Comparison of ENCODE assay signal across 9 cellular contexts in the genomic region with DNA sequence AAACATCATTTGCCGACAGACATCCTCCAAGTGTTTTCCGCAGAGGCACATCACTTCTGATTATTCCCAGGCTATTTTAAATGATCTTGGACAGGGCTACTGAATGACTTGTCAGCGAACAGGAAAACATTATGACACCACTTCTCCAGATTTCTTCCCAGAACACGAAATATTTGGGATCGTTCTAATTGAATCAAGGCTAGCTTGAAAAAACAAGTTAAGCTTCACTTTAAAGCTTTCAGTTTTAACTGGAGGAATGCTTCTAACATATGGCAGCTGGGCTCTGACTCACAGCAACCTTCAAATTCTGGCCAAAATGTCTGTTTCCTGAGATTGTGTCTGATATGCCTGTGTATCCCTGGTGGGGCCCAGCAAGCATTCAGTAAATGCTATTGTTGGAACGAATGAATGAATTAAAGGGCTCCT.
DNase-seq lines count a peak whose midpoint lies in the region; ATAC-seq and TF ChIP-seq lines count a peak whose summit lies in the region.
"Had no signal": no experiment of that assay in that cellular context is flagged by ENCODE, and none has a peak within 500 bp of the region (broad histone marks: within the 10 kb centered on the region; RNA-seq: fewer than 3 reads in every experiment).

No MANE protein-coding gene starts in this region.

- in situ Hi-C loops in GM23248 (cut with MboI) = no loop called here
- in situ Hi-C loops in gastrocnemius medialis (cut with MboI; ENCODE audit: low sequenced_read_pairs in 4 of 4) = no loop called here

- H3K27me3 Mint-ChIP-seq in brain = no peaks in the 10 kb centered on the region

- H3K27ac ChIP-seq in GM23248 = peak overlapping the region; percentile 68
- H3K27ac ChIP-seq in gastrocnemius medialis = peak overlapping the region; percentile 4 to 49 (median 44)

- intact Hi-C loops in left ventricle myocardium superior (cut with micrococcal nuclease) = no loop called here
- intact Hi-C loops in gastrocnemius medialis (cut with DNase I; ENCODE audit: low total_unique reads) = no loop called here

- no peak for TF ChIP-seq POLR2A in gastrocnemius medialis (IDR thresholded peaks at IDR 0.05)

- peak; percentile 86 for DNase-seq in GM23248
- no peak for DNase-seq in left ventricle myocardium superior
- no peak for DNase-seq in gastrocnemius medialis
- no peak for DNase-seq in stimulated activated CD4-positive, alpha-beta T cell treated with anti-CD3 and anti-CD28 coated beads, Interleukin-4, amount 100 ng/mL, for 4 hours
- DNase-seq in activated CD4-positive, alpha-beta T cell treated with anti-CD3 and anti-CD28 coated beads for 4 hours = no peak
- no peak for DNase-seq in OCI-M1 (lab: John Stamatoyannopoulos, UW)
- DNase-seq in T-helper 1 cell = no peak
- DNase-seq: effector CD4-positive, alpha-beta T cell had no signal

- H3K4me3 ChIP-seq in GM23248 = peak overlapping the region; percentile 71
- peak overlapping the region in 3 of 4 donors; percentile 5 to 33 (median 29) for H3K4me3 ChIP-seq in gastrocnemius medialis

- H2AFZ ChIP-seq in GM23248 = peak overlapping the region; percentile 56

- no peaks in the 10 kb centered on the region for H3K27me3 ChIP-seq in GM23248 (replicated peaks; ENCODE audit: insufficient read depth)
- H3K27me3 ChIP-seq in gastrocnemius medialis = no peaks in the 10 kb centered on the region

- ATAC-seq in left ventricle myocardium superior (peak; percentile 95), gastrocnemius medialis (peak; percentile 33 to 54)

- H3F3A ChIP-seq in GM23248 (ENCODE audit: insufficient read depth) = peaks cover 14% of the 10 kb centered on the region

- peaks cover 30% of the 10 kb centered on the region for H3K4me1 Mint-ChIP-seq in brain

- no peaks in the 10 kb centered on the region for H4K20me1 ChIP-seq in GM23248 (ENCODE audit: insufficient read depth)

- TF ChIP-seq CTCF in brain (conservative IDR thresholded peaks at IDR 0.05) (no peak), gastrocnemius medialis (IDR thresholded peaks at IDR 0.05 in 4 of 5, conservative IDR thresholded peaks at IDR 0.05 in 1 of 5) (no peak)

- no peaks in the 10 kb centered on the region for H3K79me2 ChIP-seq in GM23248 (ENCODE audit: insufficient read depth)

- H3K4me3 Mint-ChIP-seq in brain = peak overlapping the region in 3 of 5 experiments; percentile 29 to 70 (median 29)

- 1 to 3% methylated on average over 6 of the region's 6 CpGs for WGBS in GM23248 (ENCODE audit: low coverage in 1 of 2, low lambda C conversion rate in 2 of 2, missing lambda C conversion rate in 2 of 2), 2 experiments

- peaks cover 0 to 6% (median 0%) of the 10 kb centered on the region in 5 experiments for H3K9me3 Mint-ChIP-seq in brain

- H3K9me2 ChIP-seq in GM23248 (ENCODE audit: insufficient read depth) = no peaks in the 10 kb centered on the region

- H3K4me2 ChIP-seq in GM23248 (ENCODE audit: unreplicated experiment) = peak overlapping the region; percentile 80

- peak overlapping the region; percentile 66 for H3K9ac ChIP-seq in GM23248

- H3K4me1 ChIP-seq in GM23248 (ENCODE audit: insufficient read depth) (peaks cover 12% of the 10 kb centered on the region), gastrocnemius medialis (peaks cover 23 to 30% of the 10 kb centered on the region in 2 donors)

- H3K36me3 Mint-ChIP-seq in brain = no peaks in the 10 kb centered on the region

- H3K36me3 ChIP-seq in GM23248 (ENCODE audit: low read depth) = no peaks in the 10 kb centered on the region
- H3K36me3 ChIP-seq in gastrocnemius medialis = no peaks in the 10 kb centered on the region

- no peak overlapping the region for H3K27ac Mint-ChIP-seq in brain

- H3K9me3 ChIP-seq in GM23248 (ENCODE audit: low read depth) = no peaks in the 10 kb centered on the region
- H3K9me3 ChIP-seq in gastrocnemius medialis = no peaks in the 10 kb centered on the region
